In the genomic region with DNA sequence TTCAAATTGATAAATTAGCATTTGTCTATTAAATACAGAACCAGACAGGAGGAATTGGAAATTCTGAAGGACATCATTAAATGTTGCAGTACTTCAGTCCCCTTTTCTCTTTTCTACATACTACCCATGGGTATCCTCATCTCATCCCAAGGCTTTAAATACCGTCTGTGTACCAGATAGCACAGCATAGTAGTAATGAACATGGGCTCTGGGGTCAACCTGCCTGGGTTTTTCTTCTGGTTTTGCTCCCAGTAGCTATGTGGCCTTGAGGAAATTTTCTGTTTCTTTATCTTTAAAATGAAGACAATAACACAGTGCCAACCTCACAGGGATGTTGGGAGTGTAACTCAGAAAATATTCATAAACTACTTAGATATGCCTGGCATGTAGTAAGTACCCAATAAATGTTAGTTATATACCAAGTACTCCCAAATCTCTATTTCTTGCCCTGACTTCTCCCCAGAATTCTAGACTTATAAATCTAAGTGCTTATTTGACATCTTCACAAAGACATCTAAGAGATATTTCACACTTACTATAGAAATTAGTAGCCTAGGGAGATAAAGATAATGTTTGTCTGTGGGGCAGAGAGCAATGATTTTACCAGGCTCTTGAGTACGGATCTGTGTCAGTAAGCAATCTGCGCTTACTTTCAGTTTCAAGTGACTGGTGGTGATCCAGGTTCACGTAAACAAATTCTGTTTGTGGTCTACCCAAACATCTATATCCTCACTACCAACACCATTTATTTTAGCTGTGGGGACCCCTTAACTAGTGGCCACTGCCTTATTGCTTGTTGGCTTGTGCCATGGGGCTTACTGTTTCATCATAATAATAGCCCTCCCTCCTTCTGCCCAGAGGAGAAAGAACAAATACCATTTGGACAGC, we compare ENCODE assay signal across 1 cellular context.
TF ChIP-seq lines count a peak whose summit lies in the region.

No MANE protein-coding gene starts in this region.

TF ChIP-seq in H1, 55 proteins besides CTCF, POLR2A, EP300 and RAD21 (continued from another document):
- TF ChIP-seq ATF2 (IDR thresholded peaks at IDR 0.05; ENCODE audit: low read length): no peak
- no peak for TF ChIP-seq EZH2 (IDR thresholded peaks at IDR 0.05; ENCODE audit: low read depth, low read length, severe bottlenecking)
- TF ChIP-seq, protein P1, sequence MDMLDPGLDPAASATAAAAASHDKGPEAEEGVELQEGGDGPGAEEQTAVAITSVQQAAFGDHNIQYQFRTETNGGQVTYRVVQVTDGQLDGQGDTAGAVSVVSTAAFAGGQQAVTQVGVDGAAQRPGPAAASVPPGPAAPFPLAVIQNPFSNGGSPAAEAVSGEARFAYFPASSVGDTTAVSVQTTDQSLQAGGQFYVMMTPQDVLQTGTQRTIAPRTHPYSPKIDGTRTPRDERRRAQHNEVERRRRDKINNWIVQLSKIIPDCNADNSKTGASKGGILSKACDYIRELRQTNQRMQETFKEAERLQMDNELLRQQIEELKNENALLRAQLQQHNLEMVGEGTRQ (IDR thresholded peaks at IDR 0.05; ENCODE audit: low read length): no peak
- TF ChIP-seq TCF12 (IDR thresholded peaks at IDR 0.05; ENCODE audit: low read depth, low read length): no peak
- TF ChIP-seq BRCA1 (IDR thresholded peaks at IDR 0.05; ENCODE audit: low read depth, low read length): no peak
- no peak for TF ChIP-seq JUN (IDR thresholded peaks at IDR 0.05; ENCODE audit: low read depth, low read length)
- TF ChIP-seq HDAC6 (IDR thresholded peaks at IDR 0.05; ENCODE audit: low read depth, low read length): no peak
- no peak for TF ChIP-seq NRF1 (IDR thresholded peaks at IDR 0.05; ENCODE audit: low read depth, low read length)
